8 cellular contexts compared by ENCODE assay signal in the genomic region with DNA sequence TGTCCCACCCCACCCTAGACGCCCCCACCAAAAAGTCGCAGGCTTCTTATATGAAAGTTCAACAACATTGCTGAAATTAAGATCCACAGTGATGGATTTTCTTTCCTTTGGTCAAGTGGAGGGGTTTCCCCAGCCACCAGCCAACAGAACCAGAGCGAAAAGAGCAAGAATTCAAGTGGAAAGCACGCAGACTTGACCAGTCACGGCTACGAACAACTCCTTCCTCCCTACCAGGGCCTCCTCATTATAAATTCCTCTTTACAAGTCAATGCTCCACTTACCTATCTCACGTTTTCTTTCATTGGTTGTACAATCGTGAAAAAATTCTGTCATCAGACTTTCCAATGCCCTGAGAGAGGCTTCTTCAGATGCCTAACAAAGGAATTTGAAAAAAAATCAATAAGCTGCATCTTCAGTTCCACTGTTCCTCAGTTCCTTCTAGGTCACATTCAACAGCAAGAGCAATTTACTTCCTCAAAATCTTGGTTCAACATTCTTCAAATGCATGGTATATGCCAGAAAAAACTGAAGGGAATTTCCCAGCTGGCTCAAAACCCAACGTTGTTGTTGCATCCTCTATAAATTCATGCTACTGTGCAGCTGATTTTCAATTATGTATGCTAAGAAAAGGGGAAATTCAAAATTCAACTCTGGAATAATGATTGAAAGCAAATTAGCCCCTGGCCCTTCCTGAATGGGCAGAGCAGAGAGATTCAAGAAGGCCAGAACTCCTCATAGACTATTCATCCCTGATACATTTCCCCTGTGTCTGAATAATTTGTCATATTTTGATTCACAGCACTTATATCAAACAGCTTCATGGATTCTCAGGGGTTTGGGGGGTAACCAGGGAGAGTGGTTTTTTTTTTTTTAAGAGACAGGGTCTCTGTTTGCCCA. TPM values are rescaled to one million over a fixed set of nuclear protein-coding genes. Genes with fewer than 3 reads are reported as not detected.
DNase-seq lines count a peak whose midpoint lies in the region; ATAC-seq and TF ChIP-seq lines count a peak whose summit lies in the region.

No MANE protein-coding gene starts in this region.

- ATAC-seq in left lung (peak; percentile 56), HG02981 (IDR thresholded peaks at IDR 0.05; ENCODE audit: unreplicated experiment) (no peak)

- H3K4me1 ChIP-seq in ACC112 (ENCODE audit: control insufficient read depth, insufficient read depth, low read length, unreplicated experiment) (peaks cover 41% of the 10 kb centered on the region), GM23248 (ENCODE audit: insufficient read depth) (peaks cover 35% of the 10 kb centered on the region), left lung (peaks cover 16 to 52% of the 10 kb centered on the region in 2 donors)

- TF ChIP-seq CTCF in left lung (IDR thresholded peaks at IDR 0.05): no peak
- no peak for TF ChIP-seq CTCF in glutamatergic neuron (IDR thresholded peaks at IDR 0.05; ENCODE audit: partially characterized antibody, unreplicated experiment)

- in situ Hi-C loops in GM23248 (cut with MboI): no loop called here

- POLR2A ChIA-PET in activated CD4-positive, alpha-beta memory T cell treated with anti-CD3 and anti-CD28 coated beads, Interleukin-2, amount 10 ng/mL, durations not matched to agents 7 days and 5 days (lab: Charles Lee): interaction anchor here (0.5 to 1.8 kb wide), 5 partner anchors 11 to 40 kb away, joined by 3 to 7 read pairs (median 4); no protein-coding TSS in a partner anchor

- no peak overlapping the region for H3K4me3 Mint-ChIP-seq in activated CD4-positive, alpha-beta memory T cell treated with anti-CD3 and anti-CD28 coated beads, Interleukin-2, amount 10 ng/mL, durations not matched to agents 7 days and 5 days
- no peak overlapping the region for H3K4me3 Mint-ChIP-seq in glutamatergic neuron (ENCODE audit: unreplicated experiment)

- H3K27ac Mint-ChIP-seq in activated CD4-positive, alpha-beta memory T cell treated with anti-CD3 and anti-CD28 coated beads, Interleukin-2, amount 10 ng/mL, durations not matched to agents 7 days and 5 days: peak overlapping the region; percentile 24
- no peak overlapping the region for H3K27ac Mint-ChIP-seq in glutamatergic neuron (ENCODE audit: unreplicated experiment)

- no peaks in the 10 kb centered on the region for H3K27me3 Mint-ChIP-seq in activated CD4-positive, alpha-beta memory T cell treated with anti-CD3 and anti-CD28 coated beads, Interleukin-2, amount 10 ng/mL, durations not matched to agents 7 days and 5 days
- H3K27me3 Mint-ChIP-seq in glutamatergic neuron (ENCODE audit: unreplicated experiment): no peaks in the 10 kb centered on the region

- no peak overlapping the region for H2AFZ ChIP-seq in ACC112 (ENCODE audit: low read length, unreplicated experiment)
- no peak overlapping the region for H2AFZ ChIP-seq in GM23248

- CTCF ChIA-PET in activated CD4-positive, alpha-beta memory T cell treated with anti-CD3 and anti-CD28 coated beads, Interleukin-2, amount 10 ng/mL, durations not matched to agents 7 days and 5 days (lab: Charles Lee): interaction anchor here (0.7 to 1.8 kb wide), 4 partner anchors 11 to 37 kb away, joined by 3 to 4 read pairs (median 3); no protein-coding TSS in a partner anchor

- peaks cover 43% of the 10 kb centered on the region for H3F3A ChIP-seq in GM23248 (ENCODE audit: insufficient read depth)

- peaks cover 67% of the 10 kb centered on the region for H3K36me3 Mint-ChIP-seq in activated CD4-positive, alpha-beta memory T cell treated with anti-CD3 and anti-CD28 coated beads, Interleukin-2, amount 10 ng/mL, durations not matched to agents 7 days and 5 days (ENCODE audit: low read depth)
- peaks cover 9% of the 10 kb centered on the region for H3K36me3 Mint-ChIP-seq in glutamatergic neuron (ENCODE audit: unreplicated experiment)

- H3K36me3 ChIP-seq in ACC112 (ENCODE audit: insufficient read depth, low read length): peaks cover 19% of the 10 kb centered on the region
- peaks cover 24% of the 10 kb centered on the region; the same call in 1 of the 2 replicates for H3K36me3 ChIP-seq in GM23248 (ENCODE audit: low read depth)
- H3K36me3 ChIP-seq in left lung: peaks cover 0 to 28% of the 10 kb centered on the region in 2 donors

- 85 to 86% methylated on average over 9 of the region's 9 CpGs for WGBS in GM23248 (ENCODE audit: low coverage in 1 of 2, low lambda C conversion rate in 2 of 2, missing lambda C conversion rate in 2 of 2), 2 experiments

- peaks cover 9% of the 10 kb centered on the region for H4K20me1 ChIP-seq in GM23248 (ENCODE audit: insufficient read depth)

- peak; percentile 37 for DNase-seq in GM23248
- no peak for DNase-seq in activated CD4-positive, alpha-beta memory T cell treated with anti-CD3 and anti-CD28 coated beads, Interleukin-2, amount 10 ng/mL, durations not matched to agents 7 days and 5 days
- no peak for DNase-seq in left lung
- DNase-seq in stimulated activated CD4-positive, alpha-beta T cell treated with anti-CD3 and anti-CD28 coated beads, Interleukin-15, amount 100 ng/mL, for 24 hours: no peak
- DNase-seq in UCSD-AML1 (lab: John Stamatoyannopoulos, UW; ENCODE audit: unreplicated experiment): no peak
- no peak for DNase-seq in glutamatergic neuron

- H3K79me2 ChIP-seq in ACC112 (ENCODE audit: control insufficient read depth, insufficient read depth, low read length, unreplicated experiment) (peaks cover 94% of the 10 kb centered on the region), GM23248 (ENCODE audit: insufficient read depth) (peaks cover 100% of the 10 kb centered on the region)

- H3K9me3 ChIP-seq in GM23248 (ENCODE audit: low read depth) (no peaks in the 10 kb centered on the region), left lung (no peaks in the 10 kb centered on the region)

- peak overlapping the region; percentile 80 for H3K27ac ChIP-seq in ACC112 (ENCODE audit: low read depth, low read length)
- H3K27ac ChIP-seq in GM23248: peak overlapping the region; percentile 59
- H3K27ac ChIP-seq in left lung: peak overlapping the region; percentile 14 to 86

- peaks cover 4% of the 10 kb centered on the region for H3K9me3 Mint-ChIP-seq in activated CD4-positive, alpha-beta memory T cell treated with anti-CD3 and anti-CD28 coated beads, Interleukin-2, amount 10 ng/mL, durations not matched to agents 7 days and 5 days
- H3K9me3 Mint-ChIP-seq in glutamatergic neuron (ENCODE audit: unreplicated experiment): peaks cover 2% of the 10 kb centered on the region

- intact Hi-C loops in left lung (cut with DNase I): no loop called here

- H3K4me3 ChIP-seq in ACC112 (ENCODE audit: low read depth, low read length) (no peak overlapping the region), GM23248 (no peak overlapping the region), left lung (no peak overlapping the region)

- no peaks in the 10 kb centered on the region for H3K9me2 ChIP-seq in GM23248 (ENCODE audit: insufficient read depth)

- H3K4me2 ChIP-seq in GM23248 (ENCODE audit: unreplicated experiment): peak overlapping the region; percentile 47

- H3K9ac ChIP-seq in GM23248: no peak overlapping the region

- H3K27me3 ChIP-seq in ACC112 (ENCODE audit: insufficient read depth, low read length) (no peaks in the 10 kb centered on the region), GM23248 (replicated peaks; ENCODE audit: insufficient read depth) (no peaks in the 10 kb centered on the region), left lung (no peaks in the 10 kb centered on the region)

- H3K4me1 Mint-ChIP-seq in activated CD4-positive, alpha-beta memory T cell treated with anti-CD3 and anti-CD28 coated beads, Interleukin-2, amount 10 ng/mL, durations not matched to agents 7 days and 5 days: peaks cover 62% of the 10 kb centered on the region
- peaks cover 20% of the 10 kb centered on the region for H3K4me1 Mint-ChIP-seq in glutamatergic neuron (ENCODE audit: low read depth, unreplicated experiment)

RNA-seq across cellular contexts. Expression of a gene that starts 30.9 kb away (rescaled TPM):
- 118 and 163 TPM in 2 replicates for total RNA-seq in GM23248 (2014; rRNA removed; shearing (Covaris generic))
- polyA plus RNA-seq in GM23248 (2016; fragmentation: Nextera tagmentation; extraction: Ambion mirVana): 42.9 and 50.7 TPM in 2 replicates
- total RNA-seq in activated CD4-positive, alpha-beta memory T cell treated with anti-CD3 and anti-CD28 coated beads, Interleukin-2, amount 10 ng/mL, durations not matched to agents 7 days and 5 days: 100 to 1,000 TPM; 218 to 223 TPM
- total RNA-seq in left lung (100 to 1,000 TPM in 1 of 2 donors, 10 to 100 TPM in 1; 87.3 to 155 TPM), glutamatergic neuron (ENCODE audit: unreplicated experiment) (232 TPM)
